ENCODE assay signal across 15 cellular contexts in genomic region chr5:160342413-160342941, GRCh38. TPM values are rescaled to one million over a fixed set of nuclear protein-coding genes. Genes with fewer than 3 reads are reported as not detected.
A peak's percentile ranks its signal among the peaks of the same experiment; 100 is the strongest.
DNase-seq lines count a peak whose midpoint lies in the region; ATAC-seq and TF ChIP-seq lines count a peak whose summit lies in the region.
"Had no signal": no experiment of that assay in that cellular context is flagged by ENCODE, and none has a peak within 500 bp of the region (broad histone marks: within the 10 kb centered on the region; RNA-seq: fewer than 3 reads in every experiment).

No MANE protein-coding gene starts in this region.

- peaks cover 0 to 4% (median 4%) of the 10 kb centered on the region in 3 donors for H3K4me1 Mint-ChIP-seq in CD8-positive, alpha-beta memory T cell

- no peaks in the 10 kb centered on the region for H3K9me3 ChIP-seq in psoas muscle
- H3K9me3 ChIP-seq in CD8-positive, alpha-beta memory T cell (ENCODE audit: low read length) = no peaks in the 10 kb centered on the region
- H3K9me3 ChIP-seq: ascending aorta had no signal

- no peaks in the 10 kb centered on the region for H3K9me3 Mint-ChIP-seq in CD8-positive, alpha-beta memory T cell

- H3K36me3 Mint-ChIP-seq in CD8-positive, alpha-beta memory T cell = no peaks in the 10 kb centered on the region

- CTCF ChIA-PET in CD8-positive, alpha-beta memory T cell (lab: Charles Lee) = interaction anchor here (0.7 to 8.9 kb wide), 3 partner anchors 11 to 322 kb away, joined by 3 to 71 read pairs (median 17); no protein-coding TSS in a partner anchor

- no peak overlapping the region for H3K4me3 ChIP-seq in psoas muscle
- no peak overlapping the region for H3K4me3 ChIP-seq in CD8-positive, alpha-beta memory T cell (ENCODE audit: low read length)
- H3K4me3 ChIP-seq: ascending aorta had no signal

- H3K4me1 ChIP-seq in psoas muscle = no peaks in the 10 kb centered on the region
- no peaks in the 10 kb centered on the region for H3K4me1 ChIP-seq in CD8-positive, alpha-beta memory T cell (ENCODE audit: insufficient read depth, low read length)
- H3K4me1 ChIP-seq: ascending aorta had no signal

- peak overlapping the region in 1 of 8 donors; percentile 47 for H3K27ac Mint-ChIP-seq in CD8-positive, alpha-beta memory T cell

- POLR2A ChIA-PET in CD8-positive, alpha-beta memory T cell (lab: Charles Lee) = no interaction called here

- intact Hi-C loops in psoas muscle (cut with DNase I) = no loop called here

- no peak overlapping the region for H3K4me3 Mint-ChIP-seq in CD8-positive, alpha-beta memory T cell

- H3K27ac ChIP-seq in psoas muscle = no peak overlapping the region
- H3K27ac ChIP-seq in CD8-positive, alpha-beta memory T cell (ENCODE audit: low read depth, low read length) = no peak overlapping the region
- H3K27ac ChIP-seq: ascending aorta, epithelial cell of prostate, WERI-Rb-1 had no signal

- ATAC-seq in psoas muscle = peak in 3 of 4 donors; percentile 33 to 43 (median 35)
- no peak for ATAC-seq in HG02623 (IDR thresholded peaks at IDR 0.05; ENCODE audit: unreplicated experiment)
- ATAC-seq: Right ventricle myocardium inferior had no signal

- DNase-seq in EH (ENCODE audit: low read depth) = peak; percentile 88
- DNase-seq in M059J (ENCODE audit: low read depth) = peak; percentile 93
- peak; percentile 84 for DNase-seq in cerebellum (ENCODE audit: low spot score)
- peak in 1 of 2 donors; percentile 21 for DNase-seq in psoas muscle
- no peak for DNase-seq in CD8-positive, alpha-beta memory T cell
- DNase-seq in activated CD8-positive, alpha-beta memory T cell treated with anti-CD3 and anti-CD28 coated beads for 24 hours = no peak
- no peak for DNase-seq in SIG-M5 (lab: John Stamatoyannopoulos, UW)
- DNase-seq: COR-L47, KG1, NCI-H345, WERI-Rb-1 had no signal

- TF ChIP-seq CTCF in psoas muscle (IDR thresholded peaks at IDR 0.05) = no peak

- 77 to 88% (median 79%) methylated on average over 4 of the region's 4 CpGs for WGBS in psoas muscle, 3 donors

- H3K36me3 ChIP-seq in psoas muscle (ENCODE audit: insufficient read depth in 1 of 2, low read depth in 1 of 2) = no peaks in the 10 kb centered on the region
- H3K36me3 ChIP-seq in CD8-positive, alpha-beta memory T cell (ENCODE audit: insufficient read depth, low read length) = no peaks in the 10 kb centered on the region
- H3K36me3 ChIP-seq: ascending aorta, WERI-Rb-1 had no signal

- H3K27me3 ChIP-seq in psoas muscle (ENCODE audit: insufficient read depth in 3 of 3, low read length in 2 of 3) = no peaks in the 10 kb centered on the region
- H3K27me3 ChIP-seq in CD8-positive, alpha-beta memory T cell (ENCODE audit: insufficient read depth, low read length, poor library complexity, severe bottlenecking) = no peaks in the 10 kb centered on the region
- H3K27me3 ChIP-seq: ascending aorta had no signal

- peaks cover 3 to 9% of the 10 kb centered on the region in 2 donors for H3K27me3 Mint-ChIP-seq in CD8-positive, alpha-beta memory T cell

RNA-seq across cellular contexts. Expression of gene C1QTNF2, which starts 27.9 kb away (rescaled TPM):
- total RNA-seq in M059J (2014; rRNA removed; shearing (Covaris generic)) = 2.5 and 3.3 TPM in 2 replicates
- total RNA-seq in cerebellum (2.3 TPM), psoas muscle (1 to 10 TPM in 1 of 4 donors, under 1 TPM in 3; 0.08 to 1.8 (median 0.24) TPM)
- polyA plus RNA-seq in psoas muscle = under 1 TPM; 0.35 to 0.40 (median 0.35) TPM
- total RNA-seq in CD8-positive, alpha-beta memory T cell = not detected
- not detected for polyA plus RNA-seq in CD8-positive, alpha-beta memory T cell

RNA-seq across cellular contexts. Expression of gene CCNJL, which starts 30.1 kb away (rescaled TPM):
- total RNA-seq in M059J (2014; rRNA removed; shearing (Covaris generic)) = 7.3 and 10.9 TPM in 2 replicates
- total RNA-seq in cerebellum (7.4 TPM), psoas muscle (1 to 10 TPM in 1 of 4 donors, under 1 TPM in 3; 0.20 to 1.3 (median 0.63) TPM)
- polyA plus RNA-seq in psoas muscle = under 1 TPM in 2 of 3 donors, not detected in 1; 0.04 to 0.09 TPM
- total RNA-seq in CD8-positive, alpha-beta memory T cell = not detected
- not detected for polyA plus RNA-seq in CD8-positive, alpha-beta memory T cell
- total RNA-seq: ascending aorta had no signal

RNA-seq across cellular contexts. Expression of gene FAM200C, which starts 57.4 kb away (rescaled TPM):
- 9.7 and 11.3 TPM in 2 replicates for total RNA-seq in M059J (2014; rRNA removed; shearing (Covaris generic))
- total RNA-seq in cerebellum = 24.4 TPM
- total RNA-seq in psoas muscle = 1 to 10 TPM in 3 of 4 donors, under 1 TPM in 1; 0.54 to 3.3 (median 1.2) TPM
- polyA plus RNA-seq in psoas muscle = 1 to 10 TPM; 1.3 to 8.5 (median 1.4) TPM
- total RNA-seq in CD8-positive, alpha-beta memory T cell = 1 to 10 TPM; 1.0 to 1.2 TPM
- polyA plus RNA-seq in CD8-positive, alpha-beta memory T cell = 0.12 TPM
- total RNA-seq: ascending aorta had no signal

Comparison
In these comparisons a context has a peak if more than half of its experiments do, and no peak if none do; other contexts are left out.
1. DNase-seq: peak in EH (single experiment), M059J (single experiment) and cerebellum (single experiment); none in CD8-positive, alpha-beta memory T cell (0 of 5), activated CD8-positive, alpha-beta memory T cell treated with anti-CD3 and anti-CD28 coated beads for 24 hours (single experiment) and SIG-M5 (single experiment).